Comparison of ENCODE assay signal across 20 cellular contexts in genomic region chr5:171736976-171737848, GRCh38. TPM values are rescaled to one million over a fixed set of nuclear protein-coding genes. Genes with fewer than 3 reads are reported as not detected.
DNase-seq lines count a peak whose midpoint lies in the region; ATAC-seq and TF ChIP-seq lines count a peak whose summit lies in the region.
"Had no signal": no experiment of that assay in that cellular context is flagged by ENCODE, and none has a peak within 500 bp of the region (broad histone marks: within the 10 kb centered on the region; RNA-seq: fewer than 3 reads in every experiment).

No MANE protein-coding gene starts in this region.

- H3K27ac ChIP-seq in adrenal gland (no peak overlapping the region), heart right ventricle (peak overlapping the region in 9 of 10 donors; percentile 38 to 81 (median 78)), psoas muscle (no peak overlapping the region)
- H3K27ac ChIP-seq: vagina had no signal

- no peak overlapping the region for H3K4me3 ChIP-seq in adrenal gland
- H3K4me3 ChIP-seq in heart right ventricle: peak overlapping the region in 6 of 10 donors; percentile 6 to 45 (median 34)
- no peak overlapping the region for H3K4me3 ChIP-seq in psoas muscle
- H3K4me3 ChIP-seq: vagina had no signal

- no peaks in the 10 kb centered on the region for H3K27me3 Mint-ChIP-seq in activated T-cell treated with anti-CD3 and anti-CD28 coated beads, Interleukin-2, amount 50 U/mL, for 72 hours (ENCODE audit: low read depth)
- H3K27me3 Mint-ChIP-seq: activated CD8-positive, alpha-beta T cell treated with anti-CD3 and anti-CD28 coated beads for 36 hours had no signal

- TF ChIP-seq CTCF in AG09319 (IDR thresholded peaks at IDR 0.05; ENCODE audit: low read depth, low read length) (peak; percentile 43), adrenal gland (IDR thresholded peaks at IDR 0.05) (no peak), heart right ventricle (IDR thresholded peaks at IDR 0.05) (peak in 3 of 9 donors; percentile 31 to 40 (median 34)), psoas muscle (IDR thresholded peaks at IDR 0.05) (no peak)

- WGBS in adrenal gland, 4 donors: 47 to 71% (median 55%) methylated on average over 4 to 10 of the region's 10 CpGs
- WGBS in heart right ventricle, 2 donors: 31 to 32% methylated on average over 10 of the region's 10 CpGs
- 15 to 32% (median 20%) methylated on average over 10 of the region's 10 CpGs for WGBS in psoas muscle, 3 donors

- H3K9me3 ChIP-seq in adrenal gland (replicated peaks in 1 of 3): no peaks in the 10 kb centered on the region
- H3K9me3 ChIP-seq in heart right ventricle: no peaks in the 10 kb centered on the region
- no peaks in the 10 kb centered on the region for H3K9me3 ChIP-seq in psoas muscle
- H3K9me3 ChIP-seq: vagina had no signal

- no peak for TF ChIP-seq POLR2A in adrenal gland (IDR thresholded peaks at IDR 0.05)

- H3K9me3 Mint-ChIP-seq in activated T-cell treated with anti-CD3 and anti-CD28 coated beads, Interleukin-2, amount 50 U/mL, for 72 hours: no peaks in the 10 kb centered on the region
- H3K9me3 Mint-ChIP-seq: activated CD8-positive, alpha-beta T cell treated with anti-CD3 and anti-CD28 coated beads for 36 hours; activated T-cell treated with anti-CD3 and anti-CD28 coated beads, Interleukin-2, amount 50 U/mL, for 4 hours; neural crest cell had no signal

- no peak overlapping the region for H3K4me3 Mint-ChIP-seq in activated T-cell treated with anti-CD3 and anti-CD28 coated beads, Interleukin-2, amount 50 U/mL, for 72 hours
- H3K4me3 Mint-ChIP-seq: activated CD8-positive, alpha-beta T cell treated with anti-CD3 and anti-CD28 coated beads for 36 hours; activated T-cell treated with anti-CD3 and anti-CD28 coated beads, Interleukin-2, amount 50 U/mL, for 4 hours; neural crest cell had no signal

- H3K36me3 ChIP-seq in adrenal gland (replicated peaks in 1 of 2) (no peaks in the 10 kb centered on the region), heart right ventricle (no peaks in the 10 kb centered on the region), psoas muscle (ENCODE audit: insufficient read depth in 1 of 2, low read depth in 1 of 2) (no peaks in the 10 kb centered on the region)
- H3K36me3 ChIP-seq: vagina had no signal

- H3K27me3 ChIP-seq in adrenal gland: no peaks in the 10 kb centered on the region
- no peaks in the 10 kb centered on the region for H3K27me3 ChIP-seq in heart right ventricle
- H3K27me3 ChIP-seq in psoas muscle (ENCODE audit: insufficient read depth in 3 of 3, low read length in 2 of 3): no peaks in the 10 kb centered on the region
- H3K27me3 ChIP-seq: vagina had no signal

- ATAC-seq in heart right ventricle: peak; percentile 75 to 88 (median 82)
- peak in 3 of 4 donors; percentile 59 to 81 (median 68) for ATAC-seq in psoas muscle
- ATAC-seq in activated T-cell treated with anti-CD3 and anti-CD28 coated beads, Interleukin-2, amount 50 U/mL, for 72 hours (replicated peaks in 1 of 2): no peak
- ATAC-seq: activated CD8-positive, alpha-beta T cell treated with anti-CD3 and anti-CD28 coated beads for 36 hours; activated T-cell treated with anti-CD3 and anti-CD28 coated beads, Interleukin-2, amount 50 U/mL, for 4 hours; stimulated activated naive CD8-positive, alpha-beta T cell treated with anti-CD3 and anti-CD28 coated beads, Interleukin-15, Interleukin-2, amounts not matched to agents 100 U/mL and 50 U/mL, for 24 hours had no signal

- no peak overlapping the region for H3K27ac Mint-ChIP-seq in activated T-cell treated with anti-CD3 and anti-CD28 coated beads, Interleukin-2, amount 50 U/mL, for 72 hours
- H3K27ac Mint-ChIP-seq: activated CD8-positive, alpha-beta T cell treated with anti-CD3 and anti-CD28 coated beads for 36 hours had no signal

- DNase-seq in AG09319 (ENCODE audit: extremely low read depth, low read depth) (peak; percentile 85), adrenal gland (peak in 6 of 7 donors; percentile 25 to 64 (median 42)), heart right ventricle (peak; percentile 71 to 73), psoas muscle (peak; percentile 66 to 75), Ammon's horn (ENCODE audit: low spot score) (no peak), UCSD-AML1 (lab: John Stamatoyannopoulos, UW; ENCODE audit: unreplicated experiment) (no peak)
- no peak for DNase-seq in activated T-cell treated with anti-CD3 and anti-CD28 coated beads, Interleukin-2, amount 50 U/mL, for 72 hours
- DNase-seq in activated effector memory CD4-positive, alpha-beta T cell treated with Interleukin-2 at 50 U/mL for 16 hours: no peak
- DNase-seq: activated CD8-positive, alpha-beta T cell treated with anti-CD3 and anti-CD28 coated beads for 36 hours; activated T-cell treated with anti-CD3 and anti-CD28 coated beads, Interleukin-2, amount 50 U/mL, for 4 hours; cerebellar nuclear complex; COR-L47; NCI-H187; stimulated activated naive CD8-positive, alpha-beta T cell treated with anti-CD3 and anti-CD28 coated beads, Interleukin-15, Interleukin-2, amounts not matched to agents 100 U/mL and 50 U/mL, for 24 hours had no signal

- intact Hi-C loops in adrenal gland (cut with DNase I) (no loop called here), heart right ventricle (cut with DNase I) (loop anchor here in 6 of 10 donors (1.0 to 10.0 kb wide), 5 partner anchors 95 to 322 kb away; partner anchors contain the start of gene FGF18 (in 2 of the 6)), psoas muscle (cut with DNase I) (no loop called here)

- H3K4me1 ChIP-seq in adrenal gland (replicated peaks in 1 of 2) (no peaks in the 10 kb centered on the region), heart right ventricle (peaks cover 5 to 28% (median 14%) of the 10 kb centered on the region in 9 donors), psoas muscle (peaks cover 5% of the 10 kb centered on the region)

- no peaks in the 10 kb centered on the region for H3K4me1 Mint-ChIP-seq in activated T-cell treated with anti-CD3 and anti-CD28 coated beads, Interleukin-2, amount 50 U/mL, for 72 hours (ENCODE audit: low read depth)

- H3K36me3 Mint-ChIP-seq in activated T-cell treated with anti-CD3 and anti-CD28 coated beads, Interleukin-2, amount 50 U/mL, for 72 hours (ENCODE audit: insufficient read depth in 2 of 2): no peaks in the 10 kb centered on the region

RNA-seq across cellular contexts. Expression of gene SMIM23, which starts 48.4 kb away (rescaled TPM):
- total RNA-seq in adrenal gland: not detected
- polyA plus RNA-seq in adrenal gland: not detected
- total RNA-seq in heart right ventricle: not detected
- not detected for polyA plus RNA-seq in heart right ventricle
- not detected for total RNA-seq in psoas muscle
- not detected for polyA plus RNA-seq in psoas muscle
- total RNA-seq in activated T-cell treated with anti-CD3 and anti-CD28 coated beads, Interleukin-2, amount 50 U/mL, for 72 hours: not detected
- total RNA-seq: activated CD8-positive, alpha-beta T cell treated with anti-CD3 and anti-CD28 coated beads for 36 hours; activated T-cell treated with anti-CD3 and anti-CD28 coated beads, Interleukin-2, amount 50 U/mL, for 4 hours; frontal cortex; M059J; NCI-H460; neural crest cell; vagina had no signal
- polyA plus RNA-seq: AG04450 had no signal

Comparison
In these comparisons a context has a peak if more than half of its experiments do, and no peak if none do; other contexts are left out.
1. DNase-seq: peak in AG09319 (single experiment), adrenal gland (6 of 7), heart right ventricle (2 of 2) and psoas muscle (2 of 2); none in activated T-cell treated with anti-CD3 and anti-CD28 coated beads, Interleukin-2, amount 50 U/mL, for 72 hours (0 of 2), Ammon's horn (single experiment), activated effector memory CD4-positive, alpha-beta T cell treated with Interleukin-2 at 50 U/mL for 16 hours (single experiment) and UCSD-AML1 (single experiment).
2. H3K27ac ChIP-seq: peak in heart right ventricle (9 of 10); none in adrenal gland (0 of 5) and psoas muscle (single experiment).
3. H3K4me3 ChIP-seq: peak in heart right ventricle (6 of 10); none in adrenal gland (0 of 4) and psoas muscle (single experiment).
4. ATAC-seq: peak in heart right ventricle (8 of 8) and psoas muscle (3 of 4); none in activated T-cell treated with anti-CD3 and anti-CD28 coated beads, Interleukin-2, amount 50 U/mL, for 72 hours (0 of 2).
5. intact Hi-C loops: an anchor here in heart right ventricle (1.0 to 10.0 kb wide); none called in adrenal gland and psoas muscle.